In the genomic region with DNA sequence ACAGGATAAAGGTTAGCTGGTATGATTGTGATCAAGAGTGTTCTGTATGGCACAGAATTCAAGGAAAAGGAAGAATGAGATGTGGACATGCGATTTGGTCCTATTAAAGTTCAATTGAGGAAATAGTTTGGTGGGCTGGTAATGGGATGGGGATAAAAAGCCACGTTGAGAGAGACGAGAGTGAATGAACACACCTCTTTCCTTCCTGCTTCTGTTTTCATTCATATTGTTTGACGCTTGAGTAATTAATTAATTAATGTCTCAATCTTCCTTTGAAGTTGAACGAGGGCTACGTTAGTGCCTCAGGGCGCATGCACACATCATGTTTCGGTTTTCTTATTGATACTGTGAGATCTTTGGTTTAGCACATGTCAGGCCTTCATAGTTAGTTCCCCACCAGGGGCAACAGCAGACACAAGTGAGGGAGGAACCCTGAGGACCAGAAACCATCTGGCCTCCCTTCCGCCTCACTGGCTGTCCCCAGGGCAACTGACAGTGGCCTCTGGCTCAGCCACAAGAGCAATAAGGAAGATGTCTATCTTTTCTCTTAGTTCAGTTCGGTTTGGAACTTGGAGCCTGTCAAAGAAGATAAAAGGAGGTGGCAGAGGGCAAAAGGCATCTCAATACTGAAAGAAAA, we compare ENCODE assay signal across 15 cellular contexts.
DNase-seq lines count a peak whose midpoint lies in the region; ATAC-seq and TF ChIP-seq lines count a peak whose summit lies in the region.
"Had no signal": no experiment of that assay in that cellular context is flagged by ENCODE, and none has a peak within 500 bp of the region (broad histone marks: within the 10 kb centered on the region; RNA-seq: fewer than 3 reads in every experiment).

No MANE protein-coding gene starts in this region.

- DNase-seq in NCI-H1694 (lab: John Stamatoyannopoulos, UW) (peak; percentile 66), left kidney (ENCODE audit: low read depth, low spot score) (peak; percentile 48), ecto neural progenitor cell (ENCODE audit: low spot score) (no peak), uterus (no peak), putamen (ENCODE audit: low spot score) (no peak)
- no peak for DNase-seq in activated CD4-positive, alpha-beta T cell treated with anti-CD3 and anti-CD28 coated beads, Interleukin-2, amount 10 ng/mL, durations not matched to agents 7 days and 5 days
- DNase-seq: activated CD8-positive, alpha-beta memory T cell treated with anti-CD3 and anti-CD28 coated beads, Interleukin-2, amount 50 U/mL, for 4 hours; aorta; Calu3; HFFc6; NK-92 treated with Interleukin-12 subunit alpha and Interleukin-12 subunit beta, amount 100 ng/mL, for 24 hours; T-helper 2 cell had no signal

- H3K4me1 ChIP-seq in uterus, result no peaks in the 10 kb centered on the region

- H3K27me3 ChIP-seq in uterus, result no peaks in the 10 kb centered on the region

- CTCF ChIA-PET in activated CD4-positive, alpha-beta T cell treated with anti-CD3 and anti-CD28 coated beads, Interleukin-2, amount 10 ng/mL, durations not matched to agents 7 days and 5 days (lab: Charles Lee), result no interaction called here

- TF ChIP-seq POLR2A in uterus (IDR thresholded peaks at IDR 0.05), result no peak

- POLR2A ChIA-PET in activated CD4-positive, alpha-beta T cell treated with anti-CD3 and anti-CD28 coated beads, Interleukin-2, amount 10 ng/mL, durations not matched to agents 7 days and 5 days (lab: Charles Lee), result no interaction called here

- no peaks in the 10 kb centered on the region for H3K9me3 ChIP-seq in uterus

- TF ChIP-seq CTCF in uterus (IDR thresholded peaks at IDR 0.05), result no peak

- no peaks in the 10 kb centered on the region for H3K36me3 Mint-ChIP-seq in activated CD4-positive, alpha-beta T cell treated with anti-CD3 and anti-CD28 coated beads, Interleukin-2, amount 10 ng/mL, durations not matched to agents 7 days and 5 days (ENCODE audit: low read depth)

- H3K4me3 Mint-ChIP-seq in activated CD4-positive, alpha-beta T cell treated with anti-CD3 and anti-CD28 coated beads, Interleukin-2, amount 10 ng/mL, durations not matched to agents 7 days and 5 days, result no peak overlapping the region
- H3K4me3 Mint-ChIP-seq: HFFc6 had no signal

- H3K4me1 Mint-ChIP-seq in activated CD4-positive, alpha-beta T cell treated with anti-CD3 and anti-CD28 coated beads, Interleukin-2, amount 10 ng/mL, durations not matched to agents 7 days and 5 days, result no peaks in the 10 kb centered on the region

- H3K27ac ChIP-seq in uterus, result no peak overlapping the region
- H3K27ac ChIP-seq: KMS-11 had no signal

- no peaks in the 10 kb centered on the region for H3K36me3 ChIP-seq in uterus

- no peaks in the 10 kb centered on the region for H3K9me3 Mint-ChIP-seq in activated CD4-positive, alpha-beta T cell treated with anti-CD3 and anti-CD28 coated beads, Interleukin-2, amount 10 ng/mL, durations not matched to agents 7 days and 5 days
- H3K9me3 Mint-ChIP-seq: HFFc6 had no signal

- ATAC-seq in GM18873 (IDR thresholded peaks at IDR 0.05; ENCODE audit: low FRiP score, unreplicated experiment), result peak; percentile 66
- peak; percentile 75 for ATAC-seq in HG02759 (IDR thresholded peaks at IDR 0.05; ENCODE audit: unreplicated experiment)

- peaks cover 8% of the 10 kb centered on the region for H3K27me3 Mint-ChIP-seq in activated CD4-positive, alpha-beta T cell treated with anti-CD3 and anti-CD28 coated beads, Interleukin-2, amount 10 ng/mL, durations not matched to agents 7 days and 5 days

- intact Hi-C loops in uterus (cut with DNase I; ENCODE audit: low total_unique reads), result no loop called here

- no peak overlapping the region for H3K27ac Mint-ChIP-seq in activated CD4-positive, alpha-beta T cell treated with anti-CD3 and anti-CD28 coated beads, Interleukin-2, amount 10 ng/mL, durations not matched to agents 7 days and 5 days
- H3K27ac Mint-ChIP-seq: HFFc6 had no signal

- no peak overlapping the region for H3K4me3 ChIP-seq in uterus

Comparison
In these comparisons a context has a peak if more than half of its experiments do, and no peak if none do; other contexts are left out.
1. DNase-seq: peak in NCI-H1694 (single experiment) and left kidney (single experiment); none in ecto neural progenitor cell (single experiment), uterus (0 of 2), activated CD4-positive, alpha-beta T cell treated with anti-CD3 and anti-CD28 coated beads, Interleukin-2, amount 10 ng/mL, durations not matched to agents 7 days and 5 days (single experiment) and putamen (single experiment).